Comparison of ENCODE assay signal across 8 cellular contexts in genomic region chr7:44880317-44881018, GRCh38. TPM values are rescaled to one million over a fixed set of nuclear protein-coding genes. Genes with fewer than 3 reads are reported as not detected.
DNase-seq lines count a peak whose midpoint lies in the region; ATAC-seq and TF ChIP-seq lines count a peak whose summit lies in the region.

No MANE protein-coding gene starts in this region.

- H3K4me1 ChIP-seq in HEK293 (ENCODE audit: control insufficient read depth, insufficient read depth, low read length), result peaks cover 14% of the 10 kb centered on the region

- no peaks in the 10 kb centered on the region for H3K27me3 ChIP-seq in BJ (ENCODE audit: control insufficient read depth, insufficient read depth, low read length)

- H3K4me3 ChIP-seq in BJ (ENCODE audit: low read depth, low read length), result peak overlapping the region; percentile 11
- peak overlapping the region; percentile 93 for H3K4me3 ChIP-seq in HEK293 (ENCODE audit: low read depth, low read length)

- DNase-seq in BJ (ENCODE audit: low read depth) (no peak), naive B cell (no peak), NCI-H524 treated with DMSO at 0.1 percent for 48 hours (lab: John Stamatoyannopoulos, UW) (no peak), hippocampal formation (lab: John Stamatoyannopoulos, UW) (no peak)
- DNase-seq in activated naive CD8-positive, alpha-beta T cell treated with anti-CD3 and anti-CD28 coated beads, Interleukin-2, amount 50 U/mL, for 24 hours, result no peak

- H3K36me3 Mint-ChIP-seq in activated naive CD8-positive, alpha-beta T cell treated with anti-CD3 and anti-CD28 coated beads, Interleukin-2, amount 50 U/mL, for 24 hours (ENCODE audit: low read depth), result peaks cover 59% of the 10 kb centered on the region
- H3K36me3 Mint-ChIP-seq in naive B cell, result no peaks in the 10 kb centered on the region

- H3K9me3 Mint-ChIP-seq in activated naive CD8-positive, alpha-beta T cell treated with anti-CD3 and anti-CD28 coated beads, Interleukin-2, amount 50 U/mL, for 24 hours, result no peaks in the 10 kb centered on the region
- H3K9me3 Mint-ChIP-seq in naive B cell, result peaks cover 0 to 7% (median 2%) of the 10 kb centered on the region in 7 donors

- CTCF ChIA-PET in BJ (lab: Yijun Ruan, JAX) (interaction anchor here (1.6 kb wide), 1 partner anchor 256 kb away, joined by 6 read pairs; no protein-coding TSS in a partner anchor), HEK293 (lab: Yijun Ruan, JAX) (interaction anchor here (0.6 to 2.8 kb wide), 6 partner anchors 11 to 130 kb away, joined by 3 to 22 read pairs (median 4); no protein-coding TSS in a partner anchor)

- ATAC-seq in activated naive CD8-positive, alpha-beta T cell treated with anti-CD3 and anti-CD28 coated beads, Interleukin-2, amount 50 U/mL, for 24 hours, result no peak
- ATAC-seq in naive B cell (ENCODE audit: low read depth in 2 of 2), result no peak
- ATAC-seq in HG03039 (IDR thresholded peaks at IDR 0.05; ENCODE audit: unreplicated experiment), result no peak
- ATAC-seq in HG03196 (IDR thresholded peaks at IDR 0.05; ENCODE audit: unreplicated experiment), result no peak

- peak overlapping the region; percentile 95 for H3K4me3 Mint-ChIP-seq in activated naive CD8-positive, alpha-beta T cell treated with anti-CD3 and anti-CD28 coated beads, Interleukin-2, amount 50 U/mL, for 24 hours
- H3K4me3 Mint-ChIP-seq in naive B cell, result peak overlapping the region in 7 of 8 donors; percentile 37 to 96 (median 69)

- H3K36me3 ChIP-seq in BJ (ENCODE audit: control insufficient read depth, insufficient read depth, low read length) (no peaks in the 10 kb centered on the region), HEK293 (ENCODE audit: control insufficient read depth in 2 of 2, insufficient read depth in 1 of 2, low read length in 2 of 2) (peaks cover 0 to 40% of the 10 kb centered on the region in 2 experiments; a peak in 2 of 3 replicates)

- TF ChIP-seq CTCF in BJ (IDR thresholded peaks at IDR 0.05; ENCODE audit: insufficient read depth, low read depth, low read length), result no peak
- no peak for TF ChIP-seq CTCF in HEK293 (tag by site-specific recombination; IDR thresholded peaks at IDR 0.05)

- POLR2A ChIA-PET in BJ (lab: Charles Lee), result interaction anchor here (0.6 kb wide), 1 partner anchor 33 kb away, joined by 9 read pairs; no protein-coding TSS in a partner anchor
- POLR2A ChIA-PET in HEK293 (lab: Yijun Ruan, JAX), result interaction anchor here (0.9 to 3.4 kb wide), 4 partner anchors 13 to 307 kb away, joined by 3 to 26 read pairs (median 5); partner anchors contain the start of genes DDX56 and H2AZ2

- no peak overlapping the region; the same call in 1 of the 2 replicates for H3K27ac ChIP-seq in HEK293 (ENCODE audit: extremely low read depth, low read depth, low read length)

- H3K9me3 ChIP-seq in HEK293 (ENCODE audit: control insufficient read depth, insufficient read depth, low read depth, low read length), result no peaks in the 10 kb centered on the region

- H3K27ac Mint-ChIP-seq in activated naive CD8-positive, alpha-beta T cell treated with anti-CD3 and anti-CD28 coated beads, Interleukin-2, amount 50 U/mL, for 24 hours, result peak overlapping the region; percentile 12
- H3K27ac Mint-ChIP-seq in naive B cell, result peak overlapping the region in 5 of 6 donors; percentile 22 to 90 (median 59)

- peaks cover 61% of the 10 kb centered on the region for H3K4me1 Mint-ChIP-seq in activated naive CD8-positive, alpha-beta T cell treated with anti-CD3 and anti-CD28 coated beads, Interleukin-2, amount 50 U/mL, for 24 hours
- H3K4me1 Mint-ChIP-seq in naive B cell, result peaks cover 18 to 53% (median 27%) of the 10 kb centered on the region in 3 donors

- H3K27me3 Mint-ChIP-seq in activated naive CD8-positive, alpha-beta T cell treated with anti-CD3 and anti-CD28 coated beads, Interleukin-2, amount 50 U/mL, for 24 hours, result no peaks in the 10 kb centered on the region
- H3K27me3 Mint-ChIP-seq in naive B cell, result no peaks in the 10 kb centered on the region

TF ChIP-seq in HEK293, 187 proteins besides CTCF, POLR2A, EP300 and RAD21:
- TF ChIP-seq ZSCAN16 (tag by site-specific recombination; IDR thresholded peaks at IDR 0.05) (peak; percentile 85), ZBTB17 (tag by site-specific recombination; IDR thresholded peaks at IDR 0.05) (peak; percentile 29; the same call in 1 of the 2 replicates), SP7 (tag by site-specific recombination; IDR thresholded peaks at IDR 0.05) (peak; percentile 95), ZNF473 (tag by site-specific recombination; IDR thresholded peaks at IDR 0.05) (no peak), YY2 (tag by site-specific recombination; IDR thresholded peaks at IDR 0.05) (no peak), ZNF23 (tag by site-specific recombination; IDR thresholded peaks at IDR 0.05; ENCODE audit: borderline replicate concordance) (no peak), ZBTB44 (tag by site-specific recombination; IDR thresholded peaks at IDR 0.05) (0 out of 2 replicates have a peak, but pooled peaks have one; percentile 41)

RNA-seq across cellular contexts. Expression of gene PURB, which starts 4.9 kb away (rescaled TPM):
- 2.5 and 4.3 TPM in 2 replicates for polyA plus RNA-seq in BJ (2011; rRNA removed)
- 3.0 and 5.7 TPM in 2 replicates for polyA minus RNA-seq in BJ (2011; rRNA and poly(A)+ RNA removed)
- 1 to 10 TPM; 2.9 to 4.5 (median 3.5) TPM for polyA plus RNA-seq in naive B cell (ENCODE audit: low read depth in 6 of 6)

RNA-seq across cellular contexts. Expression of gene H2AZ2, which starts 32.6 kb away (rescaled TPM):
- polyA plus RNA-seq in BJ (2011; rRNA removed) (100 and 107 TPM in 2 replicates), naive B cell (ENCODE audit: low read depth in 6 of 6) (100 to 1,000 TPM; 128 to 168 (median 145) TPM)
- polyA minus RNA-seq in BJ (2011; rRNA and poly(A)+ RNA removed), result 35.3 and 46.2 TPM in 2 replicates
